ENCODE assay signal across 8 cellular contexts in genomic region chr7:102713011-102713690, GRCh38. TPM values are rescaled to one million over a fixed set of nuclear protein-coding genes. Genes with fewer than 3 reads are reported as not detected.
DNase-seq lines count a peak whose midpoint lies in the region; ATAC-seq, FAIRE-seq and TF ChIP-seq lines count a peak whose summit lies in the region.
"Not testable (repeated sequence)": the region's sequence is repeated elsewhere in the genome, so short reads cannot be mapped to it uniquely, and the experiment has no call there.

No MANE protein-coding gene starts in this region.

- not testable (repeated sequence) for H3K9me3 Mint-ChIP-seq in activated T-helper 2 cell treated with anti-CD3 and anti-CD28 coated beads, Interferon-gamma antibody, Interleukin-2, Interleukin-4, amounts not matched to agents 10 μg/mL and 5 μg/mL and 100 μg/mL, durations not matched to agents 14 hours and 24 hours and 36 hours

- H3K27ac ChIP-seq in keratinocyte (ENCODE audit: control insufficient read depth, insufficient read depth, low read length), result peak overlapping the region; percentile 31

- H3K9me1 ChIP-seq in keratinocyte (ENCODE audit: control insufficient read depth, extremely low read depth, insufficient read depth, low read length), result not testable (repeated sequence)

- H2AFZ ChIP-seq in keratinocyte (ENCODE audit: control insufficient read depth, low read length), result peak overlapping the region; percentile 19

- H3K27ac Mint-ChIP-seq in activated T-helper 2 cell treated with anti-CD3 and anti-CD28 coated beads, Interferon-gamma antibody, Interleukin-2, Interleukin-4, amounts not matched to agents 10 μg/mL and 5 μg/mL and 100 μg/mL, durations not matched to agents 14 hours and 24 hours and 36 hours, result peak overlapping the region; percentile 87

- H3K4me3 Mint-ChIP-seq in activated T-helper 2 cell treated with anti-CD3 and anti-CD28 coated beads, Interferon-gamma antibody, Interleukin-2, Interleukin-4, amounts not matched to agents 10 μg/mL and 5 μg/mL and 100 μg/mL, durations not matched to agents 14 hours and 24 hours and 36 hours (ENCODE audit: low read depth), result peak overlapping the region; percentile 50

- DNase-seq in AML-193 (lab: John Stamatoyannopoulos, UW) (peak; percentile 9 to 26), SIG-M5 treated with dmso at 0.1 percent for 504 hours (lab: John Stamatoyannopoulos, UW; ENCODE audit: unreplicated experiment) (peak; percentile 50)
- DNase-seq in activated T-helper 2 cell treated with anti-CD3 and anti-CD28 coated beads, Interferon-gamma antibody, Interleukin-2, Interleukin-4, amounts not matched to agents 10 μg/mL and 5 μg/mL and 100 μg/mL, durations not matched to agents 14 hours and 24 hours and 36 hours (ENCODE audit: low spot score), result peak; percentile 11
- not testable (repeated sequence) for DNase-seq in keratinocyte (ENCODE audit: low read depth, low spot score)

- peaks cover 11% of the 10 kb centered on the region for H3K4me1 ChIP-seq in keratinocyte (ENCODE audit: control insufficient read depth, extremely low read depth, insufficient read depth, low read length)

- H3K27me3 ChIP-seq in keratinocyte (ENCODE audit: control insufficient read depth, extremely low read depth, insufficient read depth, low read length), result not testable (repeated sequence)

- TF ChIP-seq CTCF in keratinocyte (optimal IDR thresholded peaks at IDR 0.05 in 1 of 3, IDR thresholded peaks at IDR 0.05 in 1 of 3, conservative IDR thresholded peaks at IDR 0.05 in 1 of 3; ENCODE audit: extremely low read depth in 1 of 3, insufficient read depth in 2 of 3, low read length in 3 of 3), result not testable (repeated sequence)

- not testable (repeated sequence) for FAIRE-seq in keratinocyte (lab: Jason Lieb, UNC)

- intact Hi-C loops in activated T-helper 2 cell treated with anti-CD3 and anti-CD28 coated beads, Interferon-gamma antibody, Interleukin-2, Interleukin-4, amounts not matched to agents 10 μg/mL and 5 μg/mL and 100 μg/mL, durations not matched to agents 14 hours and 24 hours and 36 hours (cut with micrococcal nuclease), result not testable (repeated sequence)

- peak; percentile 57 for ATAC-seq in GM18861 (IDR thresholded peaks at IDR 0.05; ENCODE audit: unreplicated experiment)
- peak; percentile 82 for ATAC-seq in GM21447 (IDR thresholded peaks at IDR 0.05; ENCODE audit: unreplicated experiment)
- ATAC-seq in HG02970 (IDR thresholded peaks at IDR 0.05; ENCODE audit: low FRiP score, unreplicated experiment), result peak; percentile 42
- peak; percentile 78 for ATAC-seq in HG03571 (IDR thresholded peaks at IDR 0.05; ENCODE audit: unreplicated experiment)

- not testable (repeated sequence) for H3K79me2 ChIP-seq in keratinocyte (ENCODE audit: control insufficient read depth, insufficient read depth, low read length)

- H3K4me2 ChIP-seq in keratinocyte (ENCODE audit: control insufficient read depth, extremely low read depth, insufficient read depth, low read depth, low read length), result peak overlapping the region; percentile 41

- H3K9ac ChIP-seq in keratinocyte (ENCODE audit: control insufficient read depth, extremely low read depth, insufficient read depth, low read length), result peak overlapping the region; percentile 9

- H3K4me3 ChIP-seq in keratinocyte (ENCODE audit: control insufficient read depth in 2 of 3, extremely low read depth in 1 of 3, insufficient read depth in 2 of 3, low read depth in 1 of 3, low read length in 3 of 3), result not testable (repeated sequence)

- not testable (repeated sequence) for H3K9me3 ChIP-seq in keratinocyte (ENCODE audit: control insufficient read depth, low read depth, low read length)

- H3K4me1 Mint-ChIP-seq in activated T-helper 2 cell treated with anti-CD3 and anti-CD28 coated beads, Interferon-gamma antibody, Interleukin-2, Interleukin-4, amounts not matched to agents 10 μg/mL and 5 μg/mL and 100 μg/mL, durations not matched to agents 14 hours and 24 hours and 36 hours (ENCODE audit: low read depth), result peaks cover 16% of the 10 kb centered on the region

- not testable (repeated sequence) for H3K36me3 Mint-ChIP-seq in activated T-helper 2 cell treated with anti-CD3 and anti-CD28 coated beads, Interferon-gamma antibody, Interleukin-2, Interleukin-4, amounts not matched to agents 10 μg/mL and 5 μg/mL and 100 μg/mL, durations not matched to agents 14 hours and 24 hours and 36 hours (ENCODE audit: low read depth)

- not testable (repeated sequence) for H3K27me3 Mint-ChIP-seq in activated T-helper 2 cell treated with anti-CD3 and anti-CD28 coated beads, Interferon-gamma antibody, Interleukin-2, Interleukin-4, amounts not matched to agents 10 μg/mL and 5 μg/mL and 100 μg/mL, durations not matched to agents 14 hours and 24 hours and 36 hours (ENCODE audit: low read depth)

- dilution Hi-C loops in keratinocyte (cut with MboI; ENCODE audit: extremely low pct_ligation_motif_present, low sequenced_read_pairs), result not testable (repeated sequence)

- H4K20me1 ChIP-seq in keratinocyte (ENCODE audit: control insufficient read depth, extremely low read depth, insufficient read depth, low read length), result not testable (repeated sequence)

- not testable (repeated sequence) for H3K36me3 ChIP-seq in keratinocyte (ENCODE audit: control insufficient read depth in 2 of 2, extremely low read depth in 1 of 2, insufficient read depth in 2 of 2, low read length in 2 of 2)

RNA-seq across cellular contexts. Expression of gene FAM185A, which starts 35.6 kb away (rescaled TPM):
- 8.3 and 9.4 TPM in 2 replicates for total RNA-seq in activated T-helper 2 cell treated with anti-CD3 and anti-CD28 coated beads, Interferon-gamma antibody, Interleukin-2, Interleukin-4, amounts not matched to agents 10 μg/mL and 5 μg/mL and 100 μg/mL, durations not matched to agents 14 hours and 24 hours and 36 hours
- 2.9 to 7.3 TPM (median 4.1 TPM) in 3 replicates for polyA plus RNA-seq in keratinocyte
- polyA plus RNA-seq in keratinocyte (2011; ENCODE audit: low read depth), result 5.8 TPM
- 2.7 and 5.6 TPM in 2 replicates for polyA plus RNA-seq in keratinocyte (2011; cell fraction: cytosol; rRNA removed)
- 5.8 and 7.5 TPM in 2 replicates for polyA plus RNA-seq in keratinocyte (2011; cell fraction: nucleus; rRNA removed)
- 2.6 and 3.2 TPM in 2 replicates for polyA plus RNA-seq in keratinocyte (2012; ENCODE audit: low replicate concordance)
- 0.43 to 11.0 TPM (median 4.1 TPM) in 3 replicates for polyA minus RNA-seq in keratinocyte
- polyA minus RNA-seq in keratinocyte (2011; cell fraction: cytosol; rRNA and poly(A)+ RNA removed), result 4.4 TPM
- polyA minus RNA-seq in keratinocyte (2011; cell fraction: nucleus; rRNA and poly(A)+ RNA removed), result 10.2 and 12.1 TPM in 2 replicates

RNA-seq across cellular contexts. Expression of gene POLR2J2, which starts 41.7 kb away (rescaled TPM):
- 13.9 and 17.3 TPM in 2 replicates for total RNA-seq in activated T-helper 2 cell treated with anti-CD3 and anti-CD28 coated beads, Interferon-gamma antibody, Interleukin-2, Interleukin-4, amounts not matched to agents 10 μg/mL and 5 μg/mL and 100 μg/mL, durations not matched to agents 14 hours and 24 hours and 36 hours
- 1.9 to 3.1 TPM (median 2.8 TPM) in 3 replicates for polyA plus RNA-seq in keratinocyte
- polyA plus RNA-seq in keratinocyte (2011; ENCODE audit: low read depth), result not detected
- 0.43 and 0.45 TPM in 2 replicates for polyA plus RNA-seq in keratinocyte (2011; cell fraction: cytosol; rRNA removed)
- 11.4 and 13.9 TPM in 2 replicates for polyA plus RNA-seq in keratinocyte (2011; cell fraction: nucleus; rRNA removed)
- 1.3 and 3.0 TPM in 2 replicates for polyA plus RNA-seq in keratinocyte (2012; ENCODE audit: low replicate concordance)
- 3.5 to 12.9 TPM (median 6.5 TPM) in 3 replicates for polyA minus RNA-seq in keratinocyte
- polyA minus RNA-seq in keratinocyte (2011; cell fraction: cytosol; rRNA and poly(A)+ RNA removed), result not detected
- 6.9 and 10.7 TPM in 2 replicates for polyA minus RNA-seq in keratinocyte (2011; cell fraction: nucleus; rRNA and poly(A)+ RNA removed)
